Comparison of ENCODE assay signal across 4 cellular contexts in genomic region chr10:91357497-91357896, GRCh38.
"Had no signal": no experiment of that assay in that cellular context is flagged by ENCODE, and none has a peak within 500 bp of the region (broad histone marks: within the 10 kb centered on the region; RNA-seq: fewer than 3 reads in every experiment).

No MANE protein-coding gene starts in this region.

- H3K4me3 ChIP-seq: GM23338 had no signal

- DNase-seq: H9, HCEC 1CT, IMR-90 had no signal

- H3K4me3 Mint-ChIP-seq: GM23338, H9 had no signal

- H3K27ac Mint-ChIP-seq: GM23338, H9 had no signal

- ATAC-seq: GM23338 had no signal

- H3K4me1 Mint-ChIP-seq: GM23338 had no signal

- H3K9me3 Mint-ChIP-seq: GM23338 had no signal
